ENCODE assay signal across 24 cellular contexts in genomic region chr12:76694369-76694768, GRCh38.
"Had no signal": no experiment of that assay in that cellular context is flagged by ENCODE, and none has a peak within 500 bp of the region (broad histone marks: within the 10 kb centered on the region; RNA-seq: fewer than 3 reads in every experiment).

No MANE protein-coding gene starts in this region.

- H3K27me3 ChIP-seq: esophagus squamous epithelium, ovary, right lobe of liver, stomach, testis, tibial nerve, upper lobe of right lung, uterus had no signal

- H3K4me1 Mint-ChIP-seq: immature natural killer cell, natural killer cell had no signal

- H3K9me3 Mint-ChIP-seq: effector memory CD8-positive, alpha-beta T cell; immature natural killer cell; natural killer cell had no signal

- H3K9me3 ChIP-seq: esophagus squamous epithelium, lower lobe of right lung, ovary, right lobe of liver, stomach, testis, tibial nerve, upper lobe of right lung, uterus had no signal

- H3K4me1 ChIP-seq: esophagus squamous epithelium, lower lobe of right lung, right lobe of liver, stomach, testis, tibial nerve, upper lobe of right lung, uterus had no signal

- H3K27ac Mint-ChIP-seq: effector memory CD8-positive, alpha-beta T cell; immature natural killer cell; natural killer cell had no signal

- H3K4me3 ChIP-seq: esophagus squamous epithelium, lower lobe of right lung, ovary, right lobe of liver, smooth muscle cell, stomach, testis, tibial nerve, upper lobe of right lung, uterus had no signal

- H3K27ac ChIP-seq: esophagus squamous epithelium, lower lobe of right lung, ovary, right lobe of liver, stomach, testis, tibial nerve, upper lobe of right lung had no signal

- ATAC-seq: effector memory CD8-positive, alpha-beta T cell; left ventricle myocardium superior; lower lobe of right lung; natural killer cell; right lobe of liver; upper lobe of right lung had no signal

- H3K4me3 Mint-ChIP-seq: effector memory CD8-positive, alpha-beta T cell; immature natural killer cell; natural killer cell had no signal

- H3K36me3 ChIP-seq: esophagus squamous epithelium, lower lobe of right lung, ovary, right lobe of liver, stomach, tibial nerve, upper lobe of right lung, uterus had no signal

- H3K36me3 Mint-ChIP-seq: immature natural killer cell, natural killer cell had no signal

- DNase-seq: cortex of kidney; effector memory CD8-positive, alpha-beta T cell; erythroblast; esophagus squamous epithelium; immature natural killer cell; islet precursor cell; kidney glomerular epithelial cell; left ventricle myocardium superior; lower lobe of right lung; natural killer cell; occipital lobe; ovary; right lobe of liver; stimulated activated CD4-positive, alpha-beta T cell treated with anti-CD3 and anti-CD28 coated beads, Interleukin-12 subunit alpha, Interleukin-12 subunit beta, amount 100 ng/mL, for 4 hours; stimulated activated CD4-positive, alpha-beta T cell treated with anti-CD3 and anti-CD28 coated beads, Interleukin-1b, Interleukin-23, amount 100 ng/mL, for 48 hours; stimulated activated CD4-positive, alpha-beta T cell treated with anti-CD3 and anti-CD28 coated beads, Interleukin-4, amount 100 ng/mL, for 1 hour; stimulated activated CD8-positive, alpha-beta memory T cell treated with anti-CD3 and anti-CD28 coated beads, Interleukin-4, amount 100 ng/mL, for 48 hours; stimulated activated naive CD4-positive, alpha-beta T cell; stomach; testis; upper lobe of right lung; uterus had no signal

- H3K4me2 ChIP-seq: smooth muscle cell had no signal
